In genomic region chr20:32559216-32559752, GRCh38 we compare ENCODE assay signal across 2 cellular contexts.
TF ChIP-seq lines count a peak whose summit lies in the region.

No MANE protein-coding gene starts in this region.

TF ChIP-seq in GM12878, 131 proteins besides CTCF, POLR2A, EP300 and RAD21:
- TF ChIP-seq IRF4 (IDR thresholded peaks at IDR 0.05; ENCODE audit: low read depth, low read length) (no peak), CREB1 (IDR thresholded peaks at IDR 0.05; ENCODE audit: low read depth) (no peak), DPF2 (IDR thresholded peaks at IDR 0.05) (peak; percentile 50; the same call in 1 of the 2 replicates), USF2 (IDR thresholded peaks at IDR 0.05; ENCODE audit: borderline replicate concordance, low read depth, low read length) (no peak), TAF1 (IDR thresholded peaks at IDR 0.05; ENCODE audit: borderline replicate concordance, low read depth, low read length) (no peak)

TF ChIP-seq in GM12891, 5 proteins besides CTCF, POLR2A, EP300 and RAD21:
- TF ChIP-seq PAX5 (IDR thresholded peaks at IDR 0.05; ENCODE audit: insufficient read depth, low read length, severe bottlenecking) (no peak), TAF1 (IDR thresholded peaks at IDR 0.05; ENCODE audit: low read depth, low read length) (no peak), SPI1 (IDR thresholded peaks at IDR 0.05; ENCODE audit: low read depth, low read length) (no peak), POU2F2 (IDR thresholded peaks at IDR 0.05; ENCODE audit: low read depth, low read length) (no peak), POLR2AphosphoS5 (IDR thresholded peaks at IDR 0.05; ENCODE audit: low read depth, low read length) (no peak)
